Comparison of ENCODE assay signal across 11 cellular contexts in the genomic region with DNA sequence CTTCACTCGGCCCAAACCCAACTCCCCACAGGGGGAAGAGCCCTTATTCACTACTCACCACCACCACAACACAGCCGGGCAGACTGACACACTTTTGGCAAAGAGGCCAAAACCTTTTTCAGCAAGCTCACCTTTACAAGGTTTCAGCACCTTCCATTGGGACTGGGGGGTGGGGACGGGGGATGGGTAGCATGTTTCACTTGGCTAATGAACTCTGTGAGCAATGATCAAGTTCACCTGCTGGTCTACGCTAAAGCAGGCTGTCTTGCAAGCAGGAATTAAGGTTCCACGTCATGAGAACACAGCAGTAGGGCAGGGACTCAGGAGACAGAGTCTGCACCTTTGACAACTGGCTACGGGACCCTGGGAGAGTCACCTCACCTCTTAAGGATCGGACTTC. TPM values are rescaled to one million over a fixed set of nuclear protein-coding genes. Genes with fewer than 3 reads are reported as not detected.
A peak's percentile ranks its signal among the peaks of the same experiment; 100 is the strongest.
DNase-seq lines count a peak whose midpoint lies in the region; ATAC-seq and TF ChIP-seq lines count a peak whose summit lies in the region.
"Had no signal": no experiment of that assay in that cellular context is flagged by ENCODE, and none has a peak within 500 bp of the region (broad histone marks: within the 10 kb centered on the region; RNA-seq: fewer than 3 reads in every experiment).

No MANE protein-coding gene starts in this region.

- H3K27me3 ChIP-seq in CD8-positive, alpha-beta memory T cell (ENCODE audit: insufficient read depth, low read length, poor library complexity, severe bottlenecking), result no peaks in the 10 kb centered on the region

- H3K36me3 ChIP-seq in CD8-positive, alpha-beta memory T cell (ENCODE audit: insufficient read depth, low read length), result no peaks in the 10 kb centered on the region

- intact Hi-C loops in activated B cell treated with CpG ODN at 0.5 μM for 24 hours (cut with micrococcal nuclease), result no loop called here

- peaks cover 96 to 100% (median 99%) of the 10 kb centered on the region in 3 donors for H3K4me1 Mint-ChIP-seq in CD8-positive, alpha-beta memory T cell
- H3K4me1 Mint-ChIP-seq in activated B cell treated with CpG ODN at 0.5 μM for 24 hours, result peaks cover 99% of the 10 kb centered on the region
- peaks cover 65% of the 10 kb centered on the region for H3K4me1 Mint-ChIP-seq in glutamatergic neuron (ENCODE audit: low read depth, unreplicated experiment)

- POLR2A ChIA-PET in CD8-positive, alpha-beta memory T cell (lab: Charles Lee), result interaction anchor here (0.5 to 1.8 kb wide), 5 partner anchors 9 to 83 kb away, joined by 3 to 7 read pairs (median 5); no protein-coding TSS in a partner anchor
- POLR2A ChIA-PET in activated B cell treated with CpG ODN at 0.5 μM for 24 hours (lab: Charles Lee), result interaction anchor here (0.9 to 2.9 kb wide), 5 partner anchors 10 to 202 kb away, joined by 3 to 18 read pairs (median 4); no protein-coding TSS in a partner anchor

- no peaks in the 10 kb centered on the region for H3K27me3 Mint-ChIP-seq in CD8-positive, alpha-beta memory T cell
- H3K27me3 Mint-ChIP-seq in activated B cell treated with CpG ODN at 0.5 μM for 24 hours (no peaks in the 10 kb centered on the region), glutamatergic neuron (ENCODE audit: unreplicated experiment) (peaks cover 5% of the 10 kb centered on the region)

- ATAC-seq in activated B cell treated with CpG ODN at 0.5 μM for 24 hours (ENCODE audit: low read depth) (no peak), GM19397 (IDR thresholded peaks at IDR 0.05; ENCODE audit: unreplicated experiment) (no peak)
- ATAC-seq in stimulated activated naive CD8-positive, alpha-beta T cell treated with anti-CD3 and anti-CD28 coated beads, Interleukin-15, Interleukin-2, amounts not matched to agents 100 U/mL and 50 U/mL, for 24 hours, result no peak
- ATAC-seq: stimulated activated naive CD8-positive, alpha-beta T cell treated with anti-CD3 and anti-CD28 coated beads, Interleukin-15, amount 100 ng/mL, for 72 hours had no signal

- no peaks in the 10 kb centered on the region for H3K9me3 ChIP-seq in CD8-positive, alpha-beta memory T cell (ENCODE audit: low read length)

- no peak overlapping the region for H3K27ac ChIP-seq in CD8-positive, alpha-beta memory T cell (ENCODE audit: low read depth, low read length)
- H3K27ac ChIP-seq in skin epidermis, result peak overlapping the region in 16 of 21 experiments; percentile 1 to 98 (median 47)

- H3K4me1 ChIP-seq in CD8-positive, alpha-beta memory T cell (ENCODE audit: insufficient read depth, low read length), result peaks cover 100% of the 10 kb centered on the region

- H3K4me3 ChIP-seq in CD8-positive, alpha-beta memory T cell (ENCODE audit: low read length), result no peak overlapping the region
- H3K4me3 ChIP-seq in skin epidermis, result no peak overlapping the region

- peak overlapping the region; percentile 66 to 95 (median 80) for H3K4me3 Mint-ChIP-seq in CD8-positive, alpha-beta memory T cell
- peak overlapping the region; percentile 32 for H3K4me3 Mint-ChIP-seq in activated B cell treated with CpG ODN at 0.5 μM for 24 hours
- H3K4me3 Mint-ChIP-seq in glutamatergic neuron (ENCODE audit: unreplicated experiment), result peak overlapping the region; percentile 45
- H3K4me3 Mint-ChIP-seq: stimulated activated naive CD8-positive, alpha-beta T cell treated with anti-CD3 and anti-CD28 coated beads, Interleukin-15, amount 100 ng/mL, for 72 hours had no signal

- H3K36me3 Mint-ChIP-seq in CD8-positive, alpha-beta memory T cell, result peaks cover 0 to 24% (median 7%) of the 10 kb centered on the region in 3 donors
- H3K36me3 Mint-ChIP-seq in activated B cell treated with CpG ODN at 0.5 μM for 24 hours (ENCODE audit: low read depth) (peaks cover 35% of the 10 kb centered on the region), glutamatergic neuron (ENCODE audit: unreplicated experiment) (no peaks in the 10 kb centered on the region)

- TF ChIP-seq CTCF in activated B cell treated with CpG ODN at 0.5 μM for 24 hours (IDR thresholded peaks at IDR 0.05), result no peak
- TF ChIP-seq CTCF in glutamatergic neuron (IDR thresholded peaks at IDR 0.05; ENCODE audit: partially characterized antibody, unreplicated experiment), result no peak

- no peaks in the 10 kb centered on the region for H3K9me3 Mint-ChIP-seq in CD8-positive, alpha-beta memory T cell
- H3K9me3 Mint-ChIP-seq in activated B cell treated with CpG ODN at 0.5 μM for 24 hours (no peaks in the 10 kb centered on the region), glutamatergic neuron (ENCODE audit: unreplicated experiment) (peaks cover 9% of the 10 kb centered on the region)
- H3K9me3 Mint-ChIP-seq: stimulated activated naive CD8-positive, alpha-beta T cell treated with anti-CD3 and anti-CD28 coated beads, Interleukin-15, amount 100 ng/mL, for 72 hours had no signal

- CTCF ChIA-PET in CD8-positive, alpha-beta memory T cell (lab: Charles Lee), result interaction anchor here (0.9 to 17.4 kb wide), 2 partner anchors 18 to 110 kb away, joined by 3 to 397 read pairs; no protein-coding TSS in a partner anchor
- CTCF ChIA-PET in activated B cell treated with CpG ODN at 0.5 μM for 24 hours (lab: Charles Lee), result interaction anchor here (0.9 to 1.2 kb wide), 2 partner anchors 18 to 90 kb away, joined by 3 to 4 read pairs; no protein-coding TSS in a partner anchor

- H3K27ac Mint-ChIP-seq in CD8-positive, alpha-beta memory T cell, result peak overlapping the region; percentile 79 to 98 (median 92)
- H3K27ac Mint-ChIP-seq in activated B cell treated with CpG ODN at 0.5 μM for 24 hours (peak overlapping the region; percentile 97), glutamatergic neuron (ENCODE audit: unreplicated experiment) (peak overlapping the region; percentile 3)
- H3K27ac Mint-ChIP-seq: stimulated activated naive CD8-positive, alpha-beta T cell treated with anti-CD3 and anti-CD28 coated beads, Interleukin-15, amount 100 ng/mL, for 72 hours had no signal

- DNase-seq in CD8-positive, alpha-beta memory T cell, result no peak
- DNase-seq in activated B cell treated with CpG ODN at 0.5 μM for 24 hours (no peak), glutamatergic neuron (no peak), EL (no peak), D341Med (ENCODE audit: low spot score) (no peak)
- DNase-seq in stimulated activated naive CD8-positive, alpha-beta T cell treated with anti-CD3 and anti-CD28 coated beads, Interleukin-15, Interleukin-2, amounts not matched to agents 100 U/mL and 50 U/mL, for 24 hours, result no peak
- DNase-seq: Calu3, NCI-H1105 treated with DMSO at 0.1 percent for 48 hours had no signal

RNA-seq across cellular contexts. Expression of a gene that starts 7.0 kb away (rescaled TPM):
- 10 to 100 TPM; 28.8 to 29.2 TPM for total RNA-seq in CD8-positive, alpha-beta memory T cell
- 41.6 TPM for polyA plus RNA-seq in CD8-positive, alpha-beta memory T cell
- total RNA-seq in activated B cell treated with CpG ODN at 0.5 μM for 24 hours, result 70.9 and 73.9 TPM in 2 replicates
- 30.5 TPM for total RNA-seq in glutamatergic neuron (ENCODE audit: unreplicated experiment)

RNA-seq across cellular contexts. Expression of a gene that starts 54.5 kb away (rescaled TPM):
- total RNA-seq in CD8-positive, alpha-beta memory T cell, result 10 to 100 TPM; 18.2 to 18.6 TPM
- polyA plus RNA-seq in CD8-positive, alpha-beta memory T cell, result 21.1 TPM
- total RNA-seq in activated B cell treated with CpG ODN at 0.5 μM for 24 hours, result 16.5 and 17.0 TPM in 2 replicates
- 18.4 TPM for total RNA-seq in glutamatergic neuron (ENCODE audit: unreplicated experiment)

Comparison
In these comparisons a context has a peak if more than half of its experiments do, and no peak if none do; other contexts are left out.
1. H3K27ac Mint-ChIP-seq: peak in every context shown above with its lines; median percentile 97 in activated B cell treated with CpG ODN at 0.5 μM for 24 hours; 92 in CD8-positive, alpha-beta memory T cell; 3 in glutamatergic neuron.